ENCODE assay signal across 8 cellular contexts in genomic region chr10:112949875-112950507, GRCh38. TPM values are rescaled to one million over a fixed set of nuclear protein-coding genes. Genes with fewer than 3 reads are reported as not detected.
A peak's percentile ranks its signal among the peaks of the same experiment; 100 is the strongest.
DNase-seq lines count a peak whose midpoint lies in the region; ATAC-seq, FAIRE-seq and TF ChIP-seq lines count a peak whose summit lies in the region.

TSS of gene TCF7L2 (plus strand) at chr10:112950247. CDS start at chr10:112950757, 510 bp downstream.

- H3K4me3 Mint-ChIP-seq in CD4-positive, alpha-beta T cell = peak within 1 kb of the TSS; percentile 95

- peak within 1 kb of the TSS; percentile 59 for H2AFZ ChIP-seq in K562 (ENCODE audit: low read depth, low read length)

- no peak for TF ChIP-seq RAD21 in K562 (CRISPR knock-in tag; conservative IDR thresholded peaks at IDR 0.05 in 1 of 2, IDR thresholded peaks at IDR 0.05 in 1 of 2)

- peaks cover 36% of the 10 kb centered on the region for H3K27me3 ChIP-seq in CD4-positive, alpha-beta T cell (ENCODE audit: control insufficient read depth, insufficient read depth, low read length)
- H3K27me3 ChIP-seq in H7 (ENCODE audit: control insufficient read depth, insufficient read depth, low read length) = no peaks in the 10 kb centered on the region
- H3K27me3 ChIP-seq in K562 (ENCODE audit: control insufficient read depth in 2 of 2, insufficient read depth in 2 of 2, low read length in 2 of 2) = no peaks in the 10 kb centered on the region

- peak within 1 kb of the TSS; percentile 81 for H3K4me3 ChIP-seq in H7 (ENCODE audit: insufficient read depth, low read depth, low read length)
- peak within 1 kb of the TSS; percentile 46 for H3K4me3 ChIP-seq in K562

- no peaks in the 10 kb centered on the region for H4K20me1 ChIP-seq in K562 (replicated peaks; ENCODE audit: control insufficient read depth, insufficient read depth, low read length)

- H3K4me1 Mint-ChIP-seq in CD4-positive, alpha-beta T cell (ENCODE audit: low read depth) = peaks cover 33% of the 10 kb centered on the region

- H3K9me3 Mint-ChIP-seq in CD4-positive, alpha-beta T cell = no peaks in the 10 kb centered on the region

- H3K9me1 ChIP-seq in K562 (ENCODE audit: control insufficient read depth, insufficient read depth, low read length) = no peaks in the 10 kb centered on the region

- intact Hi-C loops in CD4-positive, alpha-beta T cell (cut with DNase I, micrococcal nuclease) = loop anchor here (5.0 kb wide), 1 partner anchor 57 kb away; no protein-coding TSS in a partner anchor
- intact Hi-C loops in K562 (cut with micrococcal nuclease) = loop anchor here (5.0 kb wide), 1 partner anchor 112 kb away; no protein-coding TSS in a partner anchor
- intact Hi-C loops in posterior vena cava (cut with DNase I) = loop anchor here (5.0 to 10.0 kb wide), 5 partner anchors 55 to 435 kb away; no protein-coding TSS in a partner anchor

- H3K4me1 ChIP-seq in K562 (replicated peaks in 1 of 2; ENCODE audit: control insufficient read depth in 2 of 2, insufficient read depth in 2 of 2, low read length in 2 of 2) = peaks cover 4 to 10% of the 10 kb centered on the region in 2 experiments; a peak in 4 of 5 replicates

- POLR2A ChIA-PET in CD4-positive, alpha-beta T cell (lab: Charles Lee) = interaction anchor here (1.1 kb wide), 1 partner anchor 1224 kb away, joined by 3 read pairs; the partner anchor contains the start of gene CCDC186
- POLR2A ChIA-PET in K562 (lab: Yijun Ruan, JAX) = interaction anchor here (0.6 to 1.0 kb wide), 2 partner anchors 56 to 117 kb away, joined by 3 to 4 read pairs; no protein-coding TSS in a partner anchor

- no peaks in the 10 kb centered on the region for H3K9me3 ChIP-seq in CD4-positive, alpha-beta T cell (ENCODE audit: control insufficient read depth, low read length)
- H3K9me3 ChIP-seq in K562 (replicated peaks; ENCODE audit: control insufficient read depth, insufficient read depth, low read depth, low read length) = no peaks in the 10 kb centered on the region

- WGBS in K562 (ENCODE audit: insufficient coverage, low coverage, missing lambda C conversion rate) = 0% methylated on average over 4 of the region's 39 CpGs

- H3K27ac Mint-ChIP-seq in CD4-positive, alpha-beta T cell = peak within 1 kb of the TSS; percentile 79

- peaks cover 19% of the 10 kb centered on the region for H3K36me3 Mint-ChIP-seq in CD4-positive, alpha-beta T cell (ENCODE audit: low read depth)

- in situ Hi-C loops in K562 (cut with MboI) = no loop called here

- CTCF ChIA-PET in CD4-positive, alpha-beta T cell (lab: Charles Lee) = no interaction called here
- CTCF ChIA-PET in K562 (lab: Yijun Ruan, JAX; ENCODE audit: low intra/inter-chr PET ratio) = no interaction called here

- ATAC-seq in CD4-positive, alpha-beta T cell (ENCODE audit: poor library complexity) = peak; percentile 63
- ATAC-seq in K562 (peak; percentile 95), HG02885 (IDR thresholded peaks at IDR 0.05; ENCODE audit: poor library complexity, unreplicated experiment) (no peak)

- TF ChIP-seq CTCF in CD4-positive, alpha-beta T cell (IDR thresholded peaks at IDR 0.05) = no peak
- TF ChIP-seq CTCF in K562 (IDR thresholded peaks at IDR 0.05 in 2 of 3, conservative IDR thresholded peaks at IDR 0.05 in 1 of 3; ENCODE audit: insufficient read depth in 2 of 3, low read depth in 1 of 3, low read length in 3 of 3) = no peak

- no peak within 1 kb of the TSS for H3K27ac ChIP-seq in CD4-positive, alpha-beta T cell (ENCODE audit: low read depth, low read length)
- peak within 1 kb of the TSS; percentile 55; the same call in 1 of the 3 replicates for H3K27ac ChIP-seq in K562 (ENCODE audit: extremely low read depth, low read depth, low read length)

- H3K4me2 ChIP-seq in K562 (ENCODE audit: insufficient read depth, low read length) = peak within 1 kb of the TSS; percentile 71

- H3K27me3 Mint-ChIP-seq in CD4-positive, alpha-beta T cell = peaks cover 51% of the 10 kb centered on the region

- H3K36me3 ChIP-seq in H7 (replicated peaks; ENCODE audit: control insufficient read depth, insufficient read depth, low read length) (no peaks in the 10 kb centered on the region), K562 (ENCODE audit: control insufficient read depth, insufficient read depth, low read length) (no peaks in the 10 kb centered on the region)

- H3K79me2 ChIP-seq in K562 (ENCODE audit: control insufficient read depth, insufficient read depth, low read length) = peaks cover 4% of the 10 kb centered on the region; the same call in 2 of the 3 replicates

- TF ChIP-seq POLR2A in K562 (conservative IDR thresholded peaks at IDR 0.05) = peak; percentile 47; the same call in 1 of the 2 replicates

- H3K9ac ChIP-seq in K562 (ENCODE audit: insufficient read depth in 1 of 2, low read depth in 2 of 2, low read length in 2 of 2) = peak within 1 kb of the TSS; percentile 41 to 90

- no TSS peak for BruUV-seq in K562 (replicated peaks; lab: Mats Ljungman, UMichigan)

- FAIRE-seq in K562 (lab: Jason Lieb, UNC) = peak; percentile 77

- TF ChIP-seq EP300 in K562 (IDR thresholded peaks at IDR 0.05; ENCODE audit: low read length) = no peak

- peak; percentile 21 to 63 (median 44) for DNase-seq in CD4-positive, alpha-beta T cell
- DNase-seq in H7 = peak; percentile 94
- DNase-seq in NCI-H2029 treated with DMSO at 0.1 percent for 48 hours (lab: John Stamatoyannopoulos, UW) = peak; percentile 77
- DNase-seq in T-helper 9 cell = peak; percentile 67
- peak; percentile 81 to 91 (median 82) for DNase-seq in K562 (ENCODE audit: extremely low read depth in 1 of 4, low spot score in 3 of 4)
- peak; percentile 85 for DNase-seq in hepatic stellate cell (ENCODE audit: low spot score)
- peak; percentile 98 for DNase-seq in posterior vena cava (ENCODE audit: low spot score)

TF ChIP-seq in K562, 482 proteins besides CTCF, POLR2A, EP300 and RAD21 (continues in another document):
- peak; percentile 27; the same call in 1 of the 2 replicates for TF ChIP-seq PHF8 (IDR thresholded peaks at IDR 0.05; ENCODE audit: borderline replicate concordance, low read length)
- TF ChIP-seq CREB1 (IDR thresholded peaks at IDR 0.05) = 0 out of 2 replicates have a peak, but pooled peaks have one; percentile 32
- no peak for TF ChIP-seq CREB1 (CRISPR knock-in tag; IDR thresholded peaks at IDR 0.05)
- TF ChIP-seq ZNF263 (CRISPR knock-in tag; IDR thresholded peaks at IDR 0.05; ENCODE audit: borderline replicate concordance) = peak; percentile 99
- peak; percentile 64; the same call in 1 of the 2 replicates for TF ChIP-seq EGR1 (conservative IDR thresholded peaks at IDR 0.05)
- TF ChIP-seq SMAD4 (CRISPR knock-in tag; conservative IDR thresholded peaks at IDR 0.05) = no peak
- 0 out of 2 replicates have a peak, but pooled peaks have one; percentile 36 for TF ChIP-seq ZBTB2 (IDR thresholded peaks at IDR 0.05)
- TF ChIP-seq FOXK2 (conservative IDR thresholded peaks at IDR 0.05 in 1 of 2, IDR thresholded peaks at IDR 0.05 in 1 of 2; ENCODE audit: low read depth in 2 of 2) = 0 out of 4 replicates have a peak, but pooled peaks have one; percentile 16 to 39
- no peak for TF ChIP-seq HDGF (IDR thresholded peaks at IDR 0.05)
- 0 out of 4 replicates have a peak, but pooled peaks of 1 of the 2 experiments have one; percentile 23 for TF ChIP-seq RCOR1 (IDR thresholded peaks at IDR 0.05; ENCODE audit: borderline replicate concordance in 1 of 2, low read depth in 2 of 2, low read length in 2 of 2)

RNA-seq across cellular contexts. Expression of gene TCF7L2, which starts in this region (rescaled TPM):
- total RNA-seq in CD4-positive, alpha-beta T cell = 1 to 10 TPM; 4.2 to 4.4 TPM
- total RNA-seq in H7 (2014; rRNA removed; shearing (Covaris generic)) = 10.1 and 12.0 TPM in 2 replicates
- 1.9 and 4.4 TPM in 2 replicates for total RNA-seq in K562 (2011; cell fraction: chromatin; rRNA removed; ENCODE audit: low replicate concordance)
- total RNA-seq in K562 (2011; cell fraction: nucleolus; rRNA removed) = 2.4 and 3.0 TPM in 2 replicates
- total RNA-seq in K562 (2011; cell fraction: nucleoplasm; rRNA removed) = 1.9 and 2.7 TPM in 2 replicates
- total RNA-seq in K562 (2014; rRNA removed) (0.32 and 0.41 TPM in 2 replicates), K562 (2014; rRNA removed; fragmentation: Illumina TruSeq; extraction: Trizol) (0.48 and 0.80 TPM in 2 replicates), K562 (2015; rRNA removed; fragmentation: Illumina TruSeq; extraction: Trizol) (0.68 and 1.2 TPM in 2 replicates), K562 (2021) (2.0 and 2.8 TPM in 2 replicates), posterior vena cava (10 to 100 TPM; 26.8 to 29.6 TPM)
- polyA plus RNA-seq in K562 (2011; rRNA removed) (0.42 and 0.53 TPM in 2 replicates), K562 (2014; fragmentation: Illumina TruSeq; extraction: Trizol) (2.1 and 2.4 TPM in 2 replicates), K562 (2014; fragmentation: Nextera tagmentation; extraction: Ambion mirVana) (under 1 TPM; 0.52 to 0.92 TPM), K562 (2014; rRNA removed) (0.39 and 1.4 TPM in 2 replicates)
- 0.15 and 0.35 TPM in 2 replicates for polyA plus RNA-seq in K562 (2011; cell fraction: cytosol; rRNA removed)
- 1.6 and 2.2 TPM in 2 replicates for polyA plus RNA-seq in K562 (2011; cell fraction: nucleus; rRNA removed)
- 1.4 and 2.2 TPM in 2 replicates for polyA plus RNA-seq in K562 (2012)
- polyA minus RNA-seq in K562 (2011; rRNA and poly(A)+ RNA removed) = 0.25 and 0.69 TPM in 2 replicates
- 0.91 and 1.5 TPM in 2 replicates for polyA minus RNA-seq in K562 (2011; cell fraction: cytosol; rRNA and poly(A)+ RNA removed)
- polyA minus RNA-seq in K562 (2011; cell fraction: nucleus; rRNA and poly(A)+ RNA removed) = 1.6 and 2.4 TPM in 2 replicates

Comparison
In these comparisons a context has a peak if more than half of its experiments do, and no peak if none do; other contexts are left out.
1. DNase-seq: peak in every context shown above with its lines; median percentile 98 in posterior vena cava; 94 in H7; 85 in hepatic stellate cell; 82 in K562; 77 in NCI-H2029 treated with DMSO at 0.1 percent for 48 hours; 67 in T-helper 9 cell; 44 in CD4-positive, alpha-beta T cell.